ENCODE assay signal across 2 cellular contexts in genomic region chr9:106707722-106708121, GRCh38.
TF ChIP-seq lines count a peak whose summit lies in the region.

No MANE protein-coding gene starts in this region.

TF ChIP-seq in IMR-90, 13 proteins besides CTCF, POLR2A, EP300 and RAD21:
- TF ChIP-seq CHD1 (IDR thresholded peaks at IDR 0.05; ENCODE audit: low read depth, low read length) (no peak), NFE2L2 (IDR thresholded peaks at IDR 0.05; ENCODE audit: low read depth, low read length) (no peak), MAFK (IDR thresholded peaks at IDR 0.05; ENCODE audit: low read depth, low read length) (no peak), BHLHE40 (IDR thresholded peaks at IDR 0.05; ENCODE audit: low read depth, low read length) (no peak), FOS (IDR thresholded peaks at IDR 0.05; ENCODE audit: low read depth, low read length) (no peak), SMC3 (IDR thresholded peaks at IDR 0.05; ENCODE audit: low read depth, low read length) (no peak), RCOR1 (IDR thresholded peaks at IDR 0.05; ENCODE audit: insufficient replicate concordance, low read length) (no peak), MAZ (IDR thresholded peaks at IDR 0.05; ENCODE audit: borderline replicate concordance, low read depth, low read length) (no peak), RFX5 (IDR thresholded peaks at IDR 0.05; ENCODE audit: low read depth, low read length) (no peak), ELK1 (IDR thresholded peaks at IDR 0.05; ENCODE audit: borderline replicate concordance, low read depth, low read length) (no peak), CEBPB (IDR thresholded peaks at IDR 0.05; ENCODE audit: low read depth, low read length) (no peak), USF2 (IDR thresholded peaks at IDR 0.05; ENCODE audit: low read depth, low read length) (no peak)

TF ChIP-seq in H1, 55 proteins besides CTCF, POLR2A, EP300 and RAD21:
- no peak for TF ChIP-seq YY1 (IDR thresholded peaks at IDR 0.05; ENCODE audit: low read depth, low read length)
- TF ChIP-seq HDAC2 (IDR thresholded peaks at IDR 0.05; ENCODE audit: borderline replicate concordance in 1 of 2, low read depth in 2 of 2, low read length in 2 of 2), result no peak
- TF ChIP-seq JUN (IDR thresholded peaks at IDR 0.05; ENCODE audit: low read depth, low read length), result no peak
- TF ChIP-seq TBP (IDR thresholded peaks at IDR 0.05; ENCODE audit: low read depth, low read length), result no peak
- no peak for TF ChIP-seq CBX8 (IDR thresholded peaks at IDR 0.05; ENCODE audit: borderline replicate concordance, low read depth, low read length)
- no peak for TF ChIP-seq GABPA (IDR thresholded peaks at IDR 0.05; ENCODE audit: borderline replicate concordance, insufficient read depth, low read length)
- no peak for TF ChIP-seq SP1 (IDR thresholded peaks at IDR 0.05; ENCODE audit: low read depth, low read length)
- TF ChIP-seq HDAC6 (IDR thresholded peaks at IDR 0.05; ENCODE audit: low read depth, low read length), result no peak
- TF ChIP-seq SP4 (IDR thresholded peaks at IDR 0.05; ENCODE audit: low read length), result no peak
- TF ChIP-seq POLR2AphosphoS5 (IDR thresholded peaks at IDR 0.05; ENCODE audit: low read depth, low read length), result no peak
- no peak for TF ChIP-seq BACH1 (IDR thresholded peaks at IDR 0.05; ENCODE audit: low read length)
- TF ChIP-seq SUZ12 (IDR thresholded peaks at IDR 0.05; ENCODE audit: low read length), result no peak
- TF ChIP-seq FOSL1 (IDR thresholded peaks at IDR 0.05; ENCODE audit: insufficient read depth, low read depth, low read length), result no peak
- no peak for TF ChIP-seq CTBP2 (IDR thresholded peaks at IDR 0.05; ENCODE audit: borderline replicate concordance, insufficient read depth, insufficient read length, low read length)
- no peak for TF ChIP-seq SP2 (IDR thresholded peaks at IDR 0.05; ENCODE audit: low read length)
- no peak for TF ChIP-seq CEBPB (IDR thresholded peaks at IDR 0.05; ENCODE audit: low read depth, low read length)
TF ChIP-seq in H1: peak in this region for 0.
